ENCODE assay signal across 1 cellular context in genomic region chr6:134429861-134430380, GRCh38.
TF ChIP-seq lines count a peak whose summit lies in the region.

No MANE protein-coding gene starts in this region.

TF ChIP-seq in K562, 482 proteins besides CTCF, POLR2A, EP300 and RAD21 (continued from another document):
- TF ChIP-seq, protein P1, sequence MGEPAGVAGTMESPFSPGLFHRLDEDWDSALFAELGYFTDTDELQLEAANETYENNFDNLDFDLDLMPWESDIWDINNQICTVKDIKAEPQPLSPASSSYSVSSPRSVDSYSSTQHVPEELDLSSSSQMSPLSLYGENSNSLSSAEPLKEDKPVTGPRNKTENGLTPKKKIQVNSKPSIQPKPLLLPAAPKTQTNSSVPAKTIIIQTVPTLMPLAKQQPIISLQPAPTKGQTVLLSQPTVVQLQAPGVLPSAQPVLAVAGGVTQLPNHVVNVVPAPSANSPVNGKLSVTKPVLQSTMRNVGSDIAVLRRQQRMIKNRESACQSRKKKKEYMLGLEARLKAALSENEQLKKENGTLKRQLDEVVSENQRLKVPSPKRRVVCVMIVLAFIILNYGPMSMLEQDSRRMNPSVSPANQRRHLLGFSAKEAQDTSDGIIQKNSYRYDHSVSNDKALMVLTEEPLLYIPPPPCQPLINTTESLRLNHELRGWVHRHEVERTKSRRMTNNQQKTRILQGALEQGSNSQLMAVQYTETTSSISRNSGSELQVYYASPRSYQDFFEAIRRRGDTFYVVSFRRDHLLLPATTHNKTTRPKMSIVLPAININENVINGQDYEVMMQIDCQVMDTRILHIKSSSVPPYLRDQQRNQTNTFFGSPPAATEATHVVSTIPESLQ (CRISPR knock-in tag; IDR thresholded peaks at IDR 0.05): no peak
- TF ChIP-seq TEAD4 (IDR thresholded peaks at IDR 0.05; ENCODE audit: low read length) (peak; percentile 38; the same call in 1 of the 2 replicates), TEAD4 (CRISPR knock-in tag; IDR thresholded peaks at IDR 0.05; ENCODE audit: borderline replicate concordance) (no peak), RBBP5 (IDR thresholded peaks at IDR 0.05; ENCODE audit: borderline replicate concordance, insufficient read depth, low read length, poor library complexity, severe bottlenecking) (no peak), PHF8 (IDR thresholded peaks at IDR 0.05; ENCODE audit: borderline replicate concordance, low read length) (no peak), POLR2G (IDR thresholded peaks at IDR 0.05; ENCODE audit: low read depth, low read length) (no peak), NFIC (IDR thresholded peaks at IDR 0.05) (peak; percentile 38; the same call in 1 of the 2 replicates), ZNF253 (CRISPR knock-in tag; conservative IDR thresholded peaks at IDR 0.05) (no peak), NCOR1 (IDR thresholded peaks at IDR 0.05) (peak; percentile 34), RBFOX2 (IDR thresholded peaks at IDR 0.05; ENCODE audit: low read depth, low read length) (no peak), SIRT6 (IDR thresholded peaks at IDR 0.05; ENCODE audit: low read depth, low read length) (no peak), ZSCAN32 (CRISPR knock-in tag; IDR thresholded peaks at IDR 0.05) (no peak), TAL1 (IDR thresholded peaks at IDR 0.05) (peak; percentile 63), KDM1A (IDR thresholded peaks at IDR 0.05) (0 out of 4 replicates have a peak, but pooled peaks of 1 of the 2 experiments have one; percentile 12), SMARCA5 (IDR thresholded peaks at IDR 0.05) (no peak), ZNF586 (CRISPR knock-in tag; conservative IDR thresholded peaks at IDR 0.05) (no peak), CBFA2T2 (conservative IDR thresholded peaks at IDR 0.05) (peak; percentile 48), BDP1 (IDR thresholded peaks at IDR 0.05; ENCODE audit: insufficient read depth, insufficient read length) (no peak), TCFL5 (CRISPR knock-in tag; conservative IDR thresholded peaks at IDR 0.05) (no peak), FOXK1 (CRISPR knock-in tag; IDR thresholded peaks at IDR 0.05; ENCODE audit: borderline replicate concordance) (no peak), DIDO1 (tag; IDR thresholded peaks at IDR 0.05; ENCODE audit: low read depth) (no peak), GATAD2A (IDR thresholded peaks at IDR 0.05) (no peak), ZNF830 (CRISPR knock-in tag; IDR thresholded peaks at IDR 0.05) (no peak), MYNN (IDR thresholded peaks at IDR 0.05) (no peak), MYNN (CRISPR knock-in tag; IDR thresholded peaks at IDR 0.05) (no peak)
- TF ChIP-seq, protein P2, sequence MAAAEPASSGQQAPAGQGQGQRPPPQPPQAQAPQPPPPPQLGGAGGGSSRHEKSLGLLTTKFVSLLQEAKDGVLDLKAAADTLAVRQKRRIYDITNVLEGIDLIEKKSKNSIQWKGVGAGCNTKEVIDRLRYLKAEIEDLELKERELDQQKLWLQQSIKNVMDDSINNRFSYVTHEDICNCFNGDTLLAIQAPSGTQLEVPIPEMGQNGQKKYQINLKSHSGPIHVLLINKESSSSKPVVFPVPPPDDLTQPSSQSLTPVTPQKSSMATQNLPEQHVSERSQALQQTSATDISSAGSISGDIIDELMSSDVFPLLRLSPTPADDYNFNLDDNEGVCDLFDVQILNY (CRISPR knock-in tag; IDR thresholded peaks at IDR 0.05): no peak
- TF ChIP-seq, protein P3, sequence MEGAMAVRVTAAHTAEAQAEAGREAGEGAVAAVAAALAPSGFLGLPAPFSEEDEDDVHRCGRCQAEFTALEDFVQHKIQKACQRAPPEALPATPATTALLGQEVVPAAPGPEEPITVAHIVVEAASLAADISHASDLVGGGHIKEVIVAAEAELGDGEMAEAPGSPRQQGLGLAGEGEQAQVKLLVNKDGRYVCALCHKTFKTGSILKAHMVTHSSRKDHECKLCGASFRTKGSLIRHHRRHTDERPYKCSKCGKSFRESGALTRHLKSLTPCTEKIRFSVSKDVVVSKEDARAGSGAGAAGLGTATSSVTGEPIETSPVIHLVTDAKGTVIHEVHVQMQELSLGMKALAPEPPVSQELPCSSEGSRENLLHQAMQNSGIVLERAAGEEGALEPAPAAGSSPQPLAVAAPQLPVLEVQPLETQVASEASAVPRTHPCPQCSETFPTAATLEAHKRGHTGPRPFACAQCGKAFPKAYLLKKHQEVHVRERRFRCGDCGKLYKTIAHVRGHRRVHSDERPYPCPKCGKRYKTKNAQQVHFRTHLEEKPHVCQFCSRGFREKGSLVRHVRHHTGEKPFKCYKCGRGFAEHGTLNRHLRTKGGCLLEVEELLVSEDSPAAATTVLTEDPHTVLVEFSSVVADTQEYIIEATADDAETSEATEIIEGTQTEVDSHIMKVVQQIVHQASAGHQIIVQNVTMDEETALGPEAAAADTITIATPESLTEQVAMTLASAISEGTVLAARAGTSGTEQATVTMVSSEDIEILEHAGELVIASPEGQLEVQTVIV (CRISPR knock-in tag; IDR thresholded peaks at IDR 0.05; ENCODE audit: borderline replicate concordance): no peak
- TF ChIP-seq, protein P4, sequence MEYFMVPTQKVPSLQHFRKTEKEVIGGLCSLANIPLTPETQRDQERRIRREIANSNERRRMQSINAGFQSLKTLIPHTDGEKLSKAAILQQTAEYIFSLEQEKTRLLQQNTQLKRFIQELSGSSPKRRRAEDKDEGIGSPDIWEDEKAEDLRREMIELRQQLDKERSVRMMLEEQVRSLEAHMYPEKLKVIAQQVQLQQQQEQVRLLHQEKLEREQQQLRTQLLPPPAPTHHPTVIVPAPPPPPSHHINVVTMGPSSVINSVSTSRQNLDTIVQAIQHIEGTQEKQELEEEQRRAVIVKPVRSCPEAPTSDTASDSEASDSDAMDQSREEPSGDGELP (CRISPR knock-in tag; IDR thresholded peaks at IDR 0.05; ENCODE audit: borderline replicate concordance): peak; percentile 47; the same call in 1 of the 2 replicates
TF ChIP-seq in K562: peak in this region for 10.
